ENCODE assay signal across 8 cellular contexts in the genomic region with DNA sequence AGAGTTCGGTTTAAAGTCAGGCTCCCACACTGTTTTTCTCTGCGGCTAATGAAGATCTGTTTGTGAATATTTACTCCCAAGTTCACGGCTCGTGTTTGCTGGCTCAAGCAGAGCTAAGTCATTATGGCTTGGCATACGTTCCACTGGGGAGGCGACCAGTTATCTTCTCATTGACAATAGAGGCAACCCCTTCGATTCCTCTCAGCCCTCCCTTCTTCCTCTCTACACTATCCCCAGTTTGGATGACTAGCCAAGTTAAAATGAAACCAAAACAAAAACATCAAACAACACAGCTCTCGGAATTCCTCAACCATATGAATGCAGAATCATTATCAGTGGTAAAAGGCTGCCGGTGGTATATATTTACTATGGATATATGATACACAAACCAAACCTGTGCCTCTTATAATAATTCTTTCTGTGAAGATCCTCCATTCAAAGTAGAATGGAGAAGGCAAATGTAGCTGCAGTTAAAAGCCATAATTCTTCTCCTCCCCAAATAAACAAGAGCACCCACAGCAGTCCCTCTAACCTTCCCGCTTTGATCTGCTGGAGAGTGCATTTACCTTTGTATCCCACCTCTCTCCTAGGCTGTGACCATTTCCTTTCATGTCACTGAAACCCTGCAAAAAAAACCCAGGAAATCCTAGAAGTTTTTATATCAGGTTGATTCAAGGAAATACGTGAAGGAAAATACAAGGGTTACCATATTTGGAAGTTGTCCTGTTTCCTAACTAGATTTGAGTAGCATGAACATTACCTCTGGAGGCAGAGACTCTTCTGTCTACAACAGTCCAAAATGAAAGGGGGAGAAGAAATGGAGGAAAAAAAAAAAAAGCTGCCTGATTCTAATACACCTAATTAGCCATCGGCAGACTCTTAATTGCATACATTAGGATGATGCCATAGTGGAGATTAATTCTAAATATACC.
DNase-seq lines count a peak whose midpoint lies in the region; ATAC-seq, FAIRE-seq and TF ChIP-seq lines count a peak whose summit lies in the region.

No MANE protein-coding gene starts in this region.

- no peak overlapping the region for H3K27ac ChIP-seq in astrocyte (ENCODE audit: low read depth, low read length)
- peak overlapping the region; percentile 58 to 79 (median 65) for H3K27ac ChIP-seq in right lobe of liver
- H3K27ac ChIP-seq in CD4-positive, alpha-beta T cell (ENCODE audit: low read depth, low read length) = no peak overlapping the region

- TF ChIP-seq POLR2A in right lobe of liver (IDR thresholded peaks at IDR 0.05) = no peak

- H3K4me1 Mint-ChIP-seq in astrocyte (ENCODE audit: low read depth, unreplicated experiment) = peaks cover 3% of the 10 kb centered on the region
- H3K4me1 Mint-ChIP-seq in CD4-positive, alpha-beta T cell (ENCODE audit: low read depth) = no peaks in the 10 kb centered on the region

- no peak overlapping the region for H3K4me3 Mint-ChIP-seq in astrocyte (ENCODE audit: unreplicated experiment)
- no peak overlapping the region for H3K4me3 Mint-ChIP-seq in CD4-positive, alpha-beta T cell

- H3K27me3 Mint-ChIP-seq in astrocyte (ENCODE audit: low read depth, unreplicated experiment) = no peaks in the 10 kb centered on the region
- H3K27me3 Mint-ChIP-seq in CD4-positive, alpha-beta T cell = no peaks in the 10 kb centered on the region

- no peak for TF ChIP-seq CTCF in Loucy (conservative IDR thresholded peaks at IDR 0.05; ENCODE audit: low read length)
- TF ChIP-seq CTCF in astrocyte (IDR thresholded peaks at IDR 0.05; ENCODE audit: insufficient read depth, low read depth, low read length) = no peak
- TF ChIP-seq CTCF in right lobe of liver (IDR thresholded peaks at IDR 0.05) = no peak
- no peak for TF ChIP-seq CTCF in GM10266 (IDR thresholded peaks at IDR 0.05; ENCODE audit: control insufficient read depth, insufficient read depth, low read depth, missing control alignments)
- no peak for TF ChIP-seq CTCF in CD4-positive, alpha-beta T cell (IDR thresholded peaks at IDR 0.05)

- H3K79me2 ChIP-seq in Loucy (ENCODE audit: insufficient read depth, low read length) (no peaks in the 10 kb centered on the region), astrocyte (ENCODE audit: insufficient read depth, low read length) (no peaks in the 10 kb centered on the region)

- intact Hi-C loops in right lobe of liver (cut with DNase I) = no loop called here
- intact Hi-C loops in CD4-positive, alpha-beta T cell (cut with DNase I, micrococcal nuclease) = no loop called here

- no peak overlapping the region for H3K9ac ChIP-seq in Loucy (ENCODE audit: low read depth, low read length, poor library complexity, severe bottlenecking)
- peak overlapping the region; percentile 50 for H3K9ac ChIP-seq in astrocyte (ENCODE audit: low read length)

- no peaks in the 10 kb centered on the region for H3K9me3 ChIP-seq in Loucy (ENCODE audit: insufficient read depth, low read depth, low read length)
- no peaks in the 10 kb centered on the region for H3K9me3 ChIP-seq in astrocyte (ENCODE audit: insufficient read depth, low read depth, low read length)
- no peaks in the 10 kb centered on the region for H3K9me3 ChIP-seq in right lobe of liver
- no peaks in the 10 kb centered on the region for H3K9me3 ChIP-seq in CD4-positive, alpha-beta T cell (ENCODE audit: control insufficient read depth, low read length)

- H2AFZ ChIP-seq in Loucy (ENCODE audit: low read length) (no peak overlapping the region; the same call in 1 of the 2 replicates), astrocyte (ENCODE audit: low read depth, low read length) (peak overlapping the region; percentile 72)

- H3K4me3 ChIP-seq in Loucy (ENCODE audit: low read length, poor library complexity, severe bottlenecking) = no peak overlapping the region
- H3K4me3 ChIP-seq in astrocyte (ENCODE audit: insufficient read depth, low read depth, low read length) = peak overlapping the region; percentile 54
- peak overlapping the region; percentile 33 to 55 (median 50) for H3K4me3 ChIP-seq in right lobe of liver

- ATAC-seq in GM21447 (IDR thresholded peaks at IDR 0.05; ENCODE audit: unreplicated experiment) = peak; percentile 58
- peak; percentile 79 to 89 (median 84) for ATAC-seq in right lobe of liver
- ATAC-seq in CD4-positive, alpha-beta T cell (ENCODE audit: poor library complexity) = no peak

- no peaks in the 10 kb centered on the region for H3K36me3 ChIP-seq in Loucy (ENCODE audit: insufficient read depth, low read length)
- H3K36me3 ChIP-seq in astrocyte (ENCODE audit: insufficient read depth, low read length) = no peaks in the 10 kb centered on the region
- no peaks in the 10 kb centered on the region for H3K36me3 ChIP-seq in right lobe of liver

- H3K4me2 ChIP-seq in Loucy (ENCODE audit: low read depth, low read length, poor library complexity, severe bottlenecking) (peak overlapping the region; percentile 36), astrocyte (ENCODE audit: low read length) (peak overlapping the region; percentile 85)

- no peaks in the 10 kb centered on the region for H3K36me3 Mint-ChIP-seq in astrocyte (ENCODE audit: low read depth, unreplicated experiment)
- H3K36me3 Mint-ChIP-seq in CD4-positive, alpha-beta T cell (ENCODE audit: low read depth) = no peaks in the 10 kb centered on the region

- no peaks in the 10 kb centered on the region for H3K27me3 ChIP-seq in Loucy (ENCODE audit: insufficient read depth, low read length, poor library complexity, severe bottlenecking)
- no peaks in the 10 kb centered on the region for H3K27me3 ChIP-seq in astrocyte (ENCODE audit: insufficient read depth, low read length)
- H3K27me3 ChIP-seq in right lobe of liver = no peaks in the 10 kb centered on the region
- H3K27me3 ChIP-seq in CD4-positive, alpha-beta T cell (ENCODE audit: control insufficient read depth, insufficient read depth, low read length) = no peaks in the 10 kb centered on the region

- H3K9me3 Mint-ChIP-seq in astrocyte (ENCODE audit: unreplicated experiment) = no peaks in the 10 kb centered on the region
- H3K9me3 Mint-ChIP-seq in CD4-positive, alpha-beta T cell = peaks cover 2% of the 10 kb centered on the region

- no peaks in the 10 kb centered on the region for H3F3A ChIP-seq in Loucy (ENCODE audit: low read depth)

- DNase-seq in Caki2 (ENCODE audit: low read depth) = peak; percentile 33
- peak; percentile 6 for DNase-seq in astrocyte (ENCODE audit: low read depth)
- peak in 2 of 3 donors; percentile 49 to 50 for DNase-seq in right lobe of liver
- no peak for DNase-seq in GM10266 (ENCODE audit: extremely low spot score)
- no peak for DNase-seq in CD4-positive, alpha-beta T cell
- no peak for DNase-seq in activated CD4-positive, alpha-beta T cell treated with anti-CD3 and anti-CD28 coated beads for 48 hours

- H4K20me1 ChIP-seq in Loucy (ENCODE audit: insufficient read depth, low read length, poor library complexity, severe bottlenecking) (no peaks in the 10 kb centered on the region), astrocyte (ENCODE audit: insufficient read depth, low read length) (no peaks in the 10 kb centered on the region)

- POLR2A ChIA-PET in CD4-positive, alpha-beta T cell (lab: Charles Lee) = no interaction called here

- no peak for FAIRE-seq in astrocyte (lab: Jason Lieb, UNC)

- CTCF ChIA-PET in CD4-positive, alpha-beta T cell (lab: Charles Lee) = interaction anchor here (1.2 kb wide), 1 partner anchor 9 kb away, joined by 3 read pairs; no protein-coding TSS in a partner anchor

- H3K27ac Mint-ChIP-seq in astrocyte (ENCODE audit: unreplicated experiment) = no peak overlapping the region
- no peak overlapping the region for H3K27ac Mint-ChIP-seq in CD4-positive, alpha-beta T cell

- in situ Hi-C loops in Caki2 (cut with HindIII; ENCODE audit: low pct_unique_long_range_greater_than_20kb, low sequenced_read_pairs) = no loop called here

- no peaks in the 10 kb centered on the region for H3K9me2 ChIP-seq in Loucy (replicated peaks; ENCODE audit: low read depth, low read length)

- H3K4me1 ChIP-seq in Loucy (ENCODE audit: insufficient read depth, low read length, poor library complexity, severe bottlenecking) (no peaks in the 10 kb centered on the region), astrocyte (ENCODE audit: insufficient read depth, low read length) (no peaks in the 10 kb centered on the region), right lobe of liver (peaks cover 0 to 20% (median 0%) of the 10 kb centered on the region in 4 donors)

- 17% methylated on average over 12 of the region's 12 CpGs for WGBS in right lobe of liver (ENCODE audit: insufficient coverage, low coverage, low lambda C conversion rate, missing lambda C conversion rate)

Comparison
In these comparisons a context has a peak if more than half of its experiments do, and no peak if none do; other contexts are left out.
1. DNase-seq: peak in Caki2 (single experiment), astrocyte (single experiment) and right lobe of liver (2 of 3); none in GM10266 (single experiment), CD4-positive, alpha-beta T cell (0 of 10) and activated CD4-positive, alpha-beta T cell treated with anti-CD3 and anti-CD28 coated beads for 48 hours (single experiment).
2. H3K27ac ChIP-seq: peak in right lobe of liver (3 of 3); none in astrocyte (single experiment) and CD4-positive, alpha-beta T cell (single experiment).